In genomic region chr5:170393958-170394357, GRCh38 we compare ENCODE assay signal across 12 cellular contexts. TPM values are rescaled to one million over a fixed set of nuclear protein-coding genes. Genes with fewer than 3 reads are reported as not detected.
DNase-seq lines count a peak whose midpoint lies in the region; ATAC-seq, FAIRE-seq and TF ChIP-seq lines count a peak whose summit lies in the region.
"Had no signal": no experiment of that assay in that cellular context is flagged by ENCODE, and none has a peak within 500 bp of the region (broad histone marks: within the 10 kb centered on the region; RNA-seq: fewer than 3 reads in every experiment).

No MANE protein-coding gene starts in this region.

- no peak overlapping the region for H3K27ac ChIP-seq in right lobe of liver
- H3K27ac ChIP-seq in HepG2 (ENCODE audit: extremely low read length, insufficient read depth, low read length), result no peak overlapping the region
- H3K27ac ChIP-seq in dorsolateral prefrontal cortex, result peak overlapping the region in 1 of 59 donors; percentile 25
- H3K27ac ChIP-seq: thyroid gland had no signal

- H3K9ac ChIP-seq in HepG2 (ENCODE audit: insufficient read depth, low read depth, low read length), result no peak overlapping the region

- intact Hi-C loops in right lobe of liver (cut with DNase I), result no loop called here
- intact Hi-C loops in HepG2 (cut with micrococcal nuclease; ENCODE audit: unreplicated experiment), result no loop called here
- intact Hi-C loops in dorsolateral prefrontal cortex (cut with DNase I), result no loop called here

- BruUV-seq in HepG2 (replicated peaks; lab: Mats Ljungman, UMichigan), result no TSS peak

- peak in 1 of 3 donors; percentile 31 for DNase-seq in right lobe of liver
- no peak for DNase-seq in HepG2 (ENCODE audit: low spot score)
- DNase-seq in NCI-H345 (lab: John Stamatoyannopoulos, UW), result peak; percentile 31
- peak; percentile 26 for DNase-seq in globus pallidus (ENCODE audit: low spot score)
- no peak for DNase-seq in stimulated activated naive CD8-positive, alpha-beta T cell treated with anti-CD3 and anti-CD28 coated beads, Interleukin-15, amount 100 ng/mL, for 72 hours
- no peak for DNase-seq in NK-92 treated with Interleukin-12 subunit alpha and Interleukin-12 subunit beta, amount 100 ng/mL, for 24 hours (lab: John Stamatoyannopoulos, UW)
- DNase-seq in dorsolateral prefrontal cortex, result no peak
- DNase-seq: NCI-H2227 treated with DMSO at 0.1 percent for 48 hours, thyroid gland had no signal

- in situ Hi-C loops in HepG2 (cut with HindIII; ENCODE audit: extremely low pct_ligation_motif_present, low pct_unique_long_range_greater_than_20kb), result no loop called here

- H3K27ac Mint-ChIP-seq in stimulated activated naive CD8-positive, alpha-beta T cell treated with anti-CD3 and anti-CD28 coated beads, Interleukin-15, amount 100 ng/mL, for 72 hours, result peak overlapping the region; percentile 3 to 48
- H3K27ac Mint-ChIP-seq: progenitor cell of endocrine pancreas had no signal

- CTCF ChIA-PET in HepG2 (lab: Yijun Ruan, JAX; ENCODE audit: low intra/inter-chr PET ratio, low total read pairs), result no interaction called here

- H3K4me3 Mint-ChIP-seq in stimulated activated naive CD8-positive, alpha-beta T cell treated with anti-CD3 and anti-CD28 coated beads, Interleukin-15, amount 100 ng/mL, for 72 hours, result peak overlapping the region; percentile 27 to 50

- H3K79me2 ChIP-seq in HepG2 (ENCODE audit: insufficient read depth, low read length), result no peaks in the 10 kb centered on the region

- H3K4me2 ChIP-seq in HepG2 (ENCODE audit: low read depth, low read length), result no peak overlapping the region

- no peaks in the 10 kb centered on the region for H4K20me1 ChIP-seq in HepG2 (ENCODE audit: insufficient read depth, low read length)

- 55% methylated on average over 8 of the region's 8 CpGs for WGBS in right lobe of liver (ENCODE audit: insufficient coverage, low coverage, low lambda C conversion rate, missing lambda C conversion rate)
- WGBS in HepG2 (ENCODE audit: low lambda C conversion rate), result 71% methylated on average over 8 of the region's 8 CpGs

- ATAC-seq in right lobe of liver (peak; percentile 30 to 56 (median 49)), HepG2 (no peak), HG02970 (IDR thresholded peaks at IDR 0.05; ENCODE audit: low FRiP score, unreplicated experiment) (no peak)
- ATAC-seq in stimulated activated naive CD8-positive, alpha-beta T cell treated with anti-CD3 and anti-CD28 coated beads, Interleukin-15, amount 100 ng/mL, for 72 hours, result no peak
- ATAC-seq: esophagus mucosa had no signal

- no peak for FAIRE-seq in HepG2 (lab: Jason Lieb, UNC)

- peaks cover 26% of the 10 kb centered on the region for H3K4me1 Mint-ChIP-seq in stimulated activated naive CD8-positive, alpha-beta T cell treated with anti-CD3 and anti-CD28 coated beads, Interleukin-15, amount 100 ng/mL, for 72 hours

- POLR2A ChIA-PET in HepG2 (lab: Yijun Ruan, JAX), result no interaction called here

- no peak for TF ChIP-seq POLR2A in right lobe of liver (IDR thresholded peaks at IDR 0.05)
- TF ChIP-seq POLR2A in HepG2 (IDR thresholded peaks at IDR 0.05; ENCODE audit: insufficient read depth in 1 of 2, low read depth in 2 of 2, low read length in 2 of 2), result no peak

- H3K4me3 ChIP-seq in right lobe of liver (no peak overlapping the region), HepG2 (replicated peaks in 1 of 3; ENCODE audit: insufficient read depth in 1 of 3, low read depth in 2 of 3, low read length in 3 of 3) (no peak overlapping the region), dorsolateral prefrontal cortex (no peak overlapping the region)
- H3K4me3 ChIP-seq: thyroid gland had no signal

- no peaks in the 10 kb centered on the region for H3K9me3 Mint-ChIP-seq in stimulated activated naive CD8-positive, alpha-beta T cell treated with anti-CD3 and anti-CD28 coated beads, Interleukin-15, amount 100 ng/mL, for 72 hours

- TF ChIP-seq EP300 in HepG2 (IDR thresholded peaks at IDR 0.05; ENCODE audit: low read depth in 2 of 2, low read length in 2 of 2) (no peak), HepG2 (CRISPR knock-in tag; IDR thresholded peaks at IDR 0.05; ENCODE audit: borderline replicate concordance) (no peak)

- no peaks in the 10 kb centered on the region for H3K27me3 ChIP-seq in right lobe of liver
- H3K27me3 ChIP-seq in HepG2 (ENCODE audit: control insufficient read depth in 1 of 2, insufficient read depth in 2 of 2, low read length in 2 of 2), result peaks cover 0 to 9% of the 10 kb centered on the region in 2 experiments; a peak in 1 of 5 replicates
- H3K27me3 ChIP-seq in dorsolateral prefrontal cortex, result peaks cover 0 to 11% (median 0%) of the 10 kb centered on the region in 45 donors
- H3K27me3 ChIP-seq: thyroid gland had no signal

- no peaks in the 10 kb centered on the region for H3K9me3 ChIP-seq in right lobe of liver
- no peaks in the 10 kb centered on the region for H3K9me3 ChIP-seq in HepG2 (ENCODE audit: low read length)
- H3K9me3 ChIP-seq: thyroid gland had no signal

- no peak for TF ChIP-seq RAD21 in HepG2 (CRISPR knock-in tag; IDR thresholded peaks at IDR 0.05)

- no peak overlapping the region for H2AFZ ChIP-seq in HepG2 (ENCODE audit: low read length)

- H3K36me3 ChIP-seq in right lobe of liver (no peaks in the 10 kb centered on the region), HepG2 (replicated peaks in 1 of 2; ENCODE audit: control insufficient read depth in 1 of 2, insufficient read depth in 2 of 2, low read length in 2 of 2) (no peaks in the 10 kb centered on the region)
- H3K36me3 ChIP-seq: thyroid gland had no signal

- H3K4me1 ChIP-seq in right lobe of liver, result no peaks in the 10 kb centered on the region
- no peaks in the 10 kb centered on the region for H3K4me1 ChIP-seq in HepG2 (ENCODE audit: insufficient read depth, low read length)
- H3K4me1 ChIP-seq: thyroid gland had no signal

- peaks cover 7% of the 10 kb centered on the region for H3K27me3 Mint-ChIP-seq in stimulated activated naive CD8-positive, alpha-beta T cell treated with anti-CD3 and anti-CD28 coated beads, Interleukin-15, amount 100 ng/mL, for 72 hours

- no peak for TF ChIP-seq CTCF in right lobe of liver (IDR thresholded peaks at IDR 0.05)
- TF ChIP-seq CTCF in HepG2 (CRISPR knock-in tag; IDR thresholded peaks at IDR 0.05), result no peak
- no peak for TF ChIP-seq CTCF in dorsolateral prefrontal cortex (IDR thresholded peaks at IDR 0.05 in 54 of 56, conservative IDR thresholded peaks at IDR 0.05 in 2 of 56; ENCODE audit: low read depth in 1 of 56, partially characterized antibody in 56 of 56)

TF ChIP-seq in HepG2, 621 proteins besides CTCF, POLR2A, EP300 and RAD21 (continues in another document):
- TF ChIP-seq ZNF737 (CRISPR knock-in tag; IDR thresholded peaks at IDR 0.05; ENCODE audit: borderline replicate concordance) (no peak), NFKBIZ (CRISPR knock-in tag; IDR thresholded peaks at IDR 0.05) (no peak)
- TF ChIP-seq, protein P1, sequence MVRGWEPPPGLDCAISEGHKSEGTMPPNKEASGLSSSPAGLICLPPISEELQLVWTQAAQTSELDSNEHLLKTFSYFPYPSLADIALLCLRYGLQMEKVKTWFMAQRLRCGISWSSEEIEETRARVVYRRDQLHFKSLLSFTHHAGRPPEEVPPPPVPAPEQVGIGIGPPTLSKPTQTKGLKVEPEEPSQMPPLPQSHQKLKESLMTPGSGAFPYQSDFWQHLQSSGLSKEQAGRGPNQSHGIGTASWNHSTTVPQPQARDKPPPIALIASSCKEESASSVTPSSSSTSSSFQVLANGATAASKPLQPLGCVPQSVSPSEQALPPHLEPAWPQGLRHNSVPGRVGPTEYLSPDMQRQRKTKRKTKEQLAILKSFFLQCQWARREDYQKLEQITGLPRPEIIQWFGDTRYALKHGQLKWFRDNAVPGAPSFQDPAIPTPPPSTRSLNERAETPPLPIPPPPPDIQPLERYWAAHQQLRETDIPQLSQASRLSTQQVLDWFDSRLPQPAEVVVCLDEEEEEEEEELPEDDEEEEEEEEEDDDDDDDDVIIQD (CRISPR knock-in tag; IDR thresholded peaks at IDR 0.05; ENCODE audit: low read depth), result no peak

RNA-seq across cellular contexts. Expression of gene KCNMB1, which starts 4.8 kb away (rescaled TPM):
- under 1 TPM in 5 of 6 experiments, not detected in 1; 0.10 to 0.27 (median 0.25) TPM for total RNA-seq in right lobe of liver
- total RNA-seq in HepG2 (2016; rRNA removed; fragmentation: Illumina TruSeq; extraction: Trizol), result not detected in 2 replicates
- not detected in 2 replicates for total RNA-seq in HepG2 (2016; cell fraction: cytosol; rRNA removed; fragmentation: Illumina TruSeq; extraction: Trizol; ENCODE audit: low read depth)
- total RNA-seq in HepG2 (2016; cell fraction: insoluble cytoplasmic fraction; rRNA removed; fragmentation: Illumina TruSeq; extraction: Trizol), result not detected in 2 replicates
- total RNA-seq in HepG2 (2016; cell fraction: membrane; rRNA removed; fragmentation: Illumina TruSeq; extraction: Trizol), result not detected in 2 replicates
- not detected in 2 replicates for total RNA-seq in HepG2 (2016; cell fraction: nucleus; rRNA removed; fragmentation: Illumina TruSeq; extraction: Trizol)
- polyA plus RNA-seq in HepG2 (2011; rRNA removed), result not detected in 2 replicates
- not detected in 2 replicates for polyA plus RNA-seq in HepG2 (2011; cell fraction: cytosol; rRNA removed)
- polyA plus RNA-seq in HepG2 (2011; cell fraction: nucleus; rRNA removed), result not detected in 2 replicates
- not detected in 2 replicates for polyA plus RNA-seq in HepG2 (2012)
- not detected in 2 replicates for polyA plus RNA-seq in HepG2 (2016; cell fraction: cytosol; fragmentation: Illumina TruSeq; extraction: Trizol; ENCODE audit: low read depth)
- not detected in 2 replicates for polyA plus RNA-seq in HepG2 (2016; cell fraction: insoluble cytoplasmic fraction; fragmentation: Illumina TruSeq; extraction: Trizol; ENCODE audit: low read depth)
- polyA plus RNA-seq in HepG2 (2016; cell fraction: membrane; fragmentation: Illumina TruSeq; extraction: Trizol; ENCODE audit: low read depth), result not detected in 2 replicates
- not detected in 2 replicates for polyA plus RNA-seq in HepG2 (2016; cell fraction: nucleus; fragmentation: Illumina TruSeq; extraction: Trizol; ENCODE audit: insufficient read depth, low read depth)
- polyA minus RNA-seq in HepG2 (2011; rRNA and poly(A)+ RNA removed; ENCODE audit: low replicate concordance), result not detected in 2 replicates
- not detected in 2 replicates for polyA minus RNA-seq in HepG2 (2011; cell fraction: cytosol; rRNA and poly(A)+ RNA removed)
- not detected in 2 replicates for polyA minus RNA-seq in HepG2 (2011; cell fraction: nucleus; rRNA and poly(A)+ RNA removed)
- 1 to 10 TPM in 34 of 120 experiments, under 1 TPM in 85, not detected in 1; 0.13 to 5.6 (median 0.72) TPM for total RNA-seq in dorsolateral prefrontal cortex
- total RNA-seq: progenitor cell of endocrine pancreas had no signal

Comparison
In these comparisons a context has a peak if more than half of its experiments do, and no peak if none do; other contexts are left out.
1. ATAC-seq: peak in right lobe of liver (4 of 4); none in HepG2 (single experiment), stimulated activated naive CD8-positive, alpha-beta T cell treated with anti-CD3 and anti-CD28 coated beads, Interleukin-15, amount 100 ng/mL, for 72 hours (single experiment) and HG02970 (single experiment).
2. DNase-seq: peak in NCI-H345 (single experiment) and globus pallidus (single experiment); none in HepG2 (single experiment), stimulated activated naive CD8-positive, alpha-beta T cell treated with anti-CD3 and anti-CD28 coated beads, Interleukin-15, amount 100 ng/mL, for 72 hours (0 of 2), NK-92 treated with Interleukin-12 subunit alpha and Interleukin-12 subunit beta, amount 100 ng/mL, for 24 hours (single experiment) and dorsolateral prefrontal cortex (0 of 10).